27 cellular contexts compared by ENCODE assay signal in genomic region chr11:70663815-70664214, GRCh38.
"Had no signal": no experiment of that assay in that cellular context is flagged by ENCODE, and none has a peak within 500 bp of the region (broad histone marks: within the 10 kb centered on the region; RNA-seq: fewer than 3 reads in every experiment).

No MANE protein-coding gene starts in this region.

- H3K36me3 ChIP-seq: left lung, lower lobe of right lung, neural progenitor cell, neutrophil, ovary, spleen, tibial nerve, upper lobe of left lung, vagina had no signal

- H3K4me2 ChIP-seq: neural progenitor cell had no signal

- H2AFZ ChIP-seq: neural progenitor cell had no signal

- H3K27me3 ChIP-seq: ovary had no signal

- ATAC-seq: left cardiac atrium; left lung; lower lobe of right lung; natural killer cell; right cardiac atrium; stimulated activated memory B cell treated with anti-CD40 and anti-IgM and Interleukin-4, amounts not matched to agents 10 μg/mL and 1 μg/mL and 100 μg/mL, for 72 hours; stimulated activated naive CD8-positive, alpha-beta T cell treated with anti-CD3 and anti-CD28 coated beads, Interleukin-15, amount 100 ng/mL, for 72 hours had no signal

- DNase-seq: hippocampal formation; kidney glomerular epithelial cell; left cardiac atrium; lower lobe of right lung; mammary epithelial cell; mesenchymal stem cell; naive B cell; natural killer cell; nephron progenitor cell; occipital lobe; ovary; retina; right cardiac atrium; small intestine; spleen; stimulated activated CD4-positive, alpha-beta T cell treated with anti-CD3 and anti-CD28 coated beads, Interleukin-4, amount 100 ng/mL, for 4 hours; stimulated activated CD8-positive, alpha-beta memory T cell treated with anti-CD3 and anti-CD28 coated beads, Interleukin-4, amount 100 ng/mL, for 48 hours; stimulated activated naive CD4-positive, alpha-beta T cell treated with Interleukin-2 at 50 U/mL for 16 hours; stimulated activated naive CD8-positive, alpha-beta T cell treated with anti-CD3 and anti-CD28 coated beads, Interleukin-15, amount 100 ng/mL, for 72 hours; substantia nigra; upper lobe of left lung had no signal

- H3K9me3 ChIP-seq: left lung, lower lobe of right lung, neutrophil, ovary, spleen, tibial nerve, upper lobe of left lung, vagina had no signal

- H3K4me3 ChIP-seq: left lung, lower lobe of right lung, neural progenitor cell, ovary, spleen, tibial nerve, upper lobe of left lung, vagina had no signal

- H3K9ac ChIP-seq: neural progenitor cell had no signal

- H3K27ac ChIP-seq: left lung, lower lobe of right lung, neural progenitor cell, neutrophil, ovary, spleen, tibial nerve, upper lobe of left lung, vagina had no signal

- H3K4me1 ChIP-seq: lower lobe of right lung had no signal
